Comparison of ENCODE assay signal across 1 cellular context in genomic region chr1:20771780-20772179, GRCh38.
A peak's percentile ranks its signal among the peaks of the same experiment; 100 is the strongest.
TF ChIP-seq lines count a peak whose summit lies in the region.

No MANE protein-coding gene starts in this region.

TF ChIP-seq in K562, 482 proteins besides CTCF, POLR2A, EP300 and RAD21:
- TF ChIP-seq DEAF1 (CRISPR knock-in tag; IDR thresholded peaks at IDR 0.05) (no peak), SNIP1 (IDR thresholded peaks at IDR 0.05; ENCODE audit: low read depth) (no peak), RBM17 (IDR thresholded peaks at IDR 0.05; ENCODE audit: borderline replicate concordance, low read depth, low read length) (no peak), MECOM (CRISPR knock-in tag; IDR thresholded peaks at IDR 0.05) (no peak), ZNF780A (CRISPR knock-in tag; IDR thresholded peaks at IDR 0.05) (no peak), HDGF (IDR thresholded peaks at IDR 0.05) (no peak), KDM4B (IDR thresholded peaks at IDR 0.05; ENCODE audit: borderline replicate concordance in 2 of 2, low read depth in 1 of 2) (no peak), MAX (CRISPR knock-in tag; IDR thresholded peaks at IDR 0.05) (no peak), HMGXB4 (CRISPR knock-in tag; IDR thresholded peaks at IDR 0.05) (no peak), CEBPB (tag; IDR thresholded peaks at IDR 0.05) (peak; percentile 70), ESRRB (CRISPR knock-in tag; IDR thresholded peaks at IDR 0.05; ENCODE audit: borderline replicate concordance) (no peak), MAZ (CRISPR knock-in tag; conservative IDR thresholded peaks at IDR 0.05 in 1 of 2, IDR thresholded peaks at IDR 0.05 in 1 of 2) (no peak), ZNF785 (CRISPR knock-in tag; IDR thresholded peaks at IDR 0.05) (no peak), CEBPG (CRISPR knock-in tag; IDR thresholded peaks at IDR 0.05) (no peak), CEBPG (tag; conservative IDR thresholded peaks at IDR 0.05 in 1 of 2, IDR thresholded peaks at IDR 0.05 in 1 of 2) (peak; percentile 18 to 54; a peak in 1 of 4 replicates), ZBTB7A (IDR thresholded peaks at IDR 0.05; ENCODE audit: borderline replicate concordance, control insufficient read depth, low read depth, low read length) (no peak), NR4A1 (CRISPR knock-in tag; IDR thresholded peaks at IDR 0.05) (no peak), NR4A1 (tag; IDR thresholded peaks at IDR 0.05) (no peak)
